ENCODE assay signal across 1 cellular context in genomic region chr19:495440-496332, GRCh38.
A peak's percentile ranks its signal among the peaks of the same experiment; 100 is the strongest.
TF ChIP-seq lines count a peak whose summit lies in the region.

No MANE protein-coding gene starts in this region.

TF ChIP-seq in HepG2, 621 proteins besides CTCF, POLR2A, EP300 and RAD21 (continued from another document and continues in another):
- TF ChIP-seq GRHL1 (CRISPR knock-in tag; conservative IDR thresholded peaks at IDR 0.05) (no peak), TRAFD1 (CRISPR knock-in tag; IDR thresholded peaks at IDR 0.05; ENCODE audit: borderline replicate concordance) (no peak), SNAPC2 (CRISPR knock-in tag; IDR thresholded peaks at IDR 0.05) (no peak), RORA (CRISPR knock-in tag; IDR thresholded peaks at IDR 0.05) (no peak), KLF13 (CRISPR knock-in tag; IDR thresholded peaks at IDR 0.05) (no peak), MTA3 (CRISPR knock-in tag; IDR thresholded peaks at IDR 0.05) (no peak), UBTF (CRISPR knock-in tag; IDR thresholded peaks at IDR 0.05) (peak; percentile 50; the same call in 1 of the 2 replicates), MLX (CRISPR knock-in tag; IDR thresholded peaks at IDR 0.05) (no peak), ZNF329 (CRISPR knock-in tag; IDR thresholded peaks at IDR 0.05; ENCODE audit: low read depth) (no peak), ZBTB1 (CRISPR knock-in tag; IDR thresholded peaks at IDR 0.05; ENCODE audit: borderline replicate concordance) (no peak), ZSCAN30 (CRISPR knock-in tag; IDR thresholded peaks at IDR 0.05) (no peak), FOXJ3 (CRISPR knock-in tag; IDR thresholded peaks at IDR 0.05; ENCODE audit: borderline replicate concordance) (no peak), HES4 (CRISPR knock-in tag; IDR thresholded peaks at IDR 0.05; ENCODE audit: borderline replicate concordance) (no peak), ZNF577 (CRISPR knock-in tag; IDR thresholded peaks at IDR 0.05; ENCODE audit: borderline replicate concordance, low read depth) (no peak), ZNF691 (CRISPR knock-in tag; IDR thresholded peaks at IDR 0.05; ENCODE audit: borderline replicate concordance, low read depth) (no peak), RFXANK (CRISPR knock-in tag; IDR thresholded peaks at IDR 0.05) (no peak), ZNF317 (CRISPR knock-in tag; IDR thresholded peaks at IDR 0.05) (no peak), ZNF546 (CRISPR knock-in tag; conservative IDR thresholded peaks at IDR 0.05) (no peak), HMG20A (CRISPR knock-in tag; IDR thresholded peaks at IDR 0.05; ENCODE audit: borderline replicate concordance) (no peak), ZNF503 (CRISPR knock-in tag; IDR thresholded peaks at IDR 0.05) (no peak), TFDP2 (CRISPR knock-in tag; IDR thresholded peaks at IDR 0.05) (no peak), MAFK (conservative IDR thresholded peaks at IDR 0.05 in 1 of 2, IDR thresholded peaks at IDR 0.05 in 1 of 2; ENCODE audit: low read length in 2 of 2) (no peak), REXO4 (CRISPR knock-in tag; IDR thresholded peaks at IDR 0.05; ENCODE audit: borderline replicate concordance) (no peak), E2F2 (CRISPR knock-in tag; IDR thresholded peaks at IDR 0.05; ENCODE audit: borderline replicate concordance) (no peak), STAT6 (CRISPR knock-in tag; IDR thresholded peaks at IDR 0.05; ENCODE audit: borderline replicate concordance) (no peak), MTF1 (CRISPR knock-in tag; IDR thresholded peaks at IDR 0.05) (no peak), TMF1 (CRISPR knock-in tag; IDR thresholded peaks at IDR 0.05; ENCODE audit: low read depth) (no peak), ZNF441 (CRISPR knock-in tag; IDR thresholded peaks at IDR 0.05; ENCODE audit: borderline replicate concordance) (no peak), ISX (CRISPR knock-in tag; conservative IDR thresholded peaks at IDR 0.05) (no peak), SP4 (CRISPR knock-in tag; IDR thresholded peaks at IDR 0.05) (no peak; the same call in 1 of the 2 replicates), ZNF850 (CRISPR knock-in tag; conservative IDR thresholded peaks at IDR 0.05) (no peak), MEIS2 (CRISPR knock-in tag; IDR thresholded peaks at IDR 0.05) (no peak), ZNF777 (CRISPR knock-in tag; IDR thresholded peaks at IDR 0.05) (no peak), TRIM22 (IDR thresholded peaks at IDR 0.05) (no peak), MTA1 (CRISPR knock-in tag; IDR thresholded peaks at IDR 0.05; ENCODE audit: borderline replicate concordance) (0 out of 2 replicates have a peak, but pooled peaks have one; percentile 17), NPAS2 (CRISPR knock-in tag; IDR thresholded peaks at IDR 0.05; ENCODE audit: borderline replicate concordance) (no peak), WIZ (CRISPR knock-in tag; IDR thresholded peaks at IDR 0.05) (no peak), ZNF280D (CRISPR knock-in tag; IDR thresholded peaks at IDR 0.05) (no peak), TFDP1 (CRISPR knock-in tag; IDR thresholded peaks at IDR 0.05; ENCODE audit: borderline replicate concordance) (no peak), ZFX (CRISPR knock-in tag; IDR thresholded peaks at IDR 0.05; ENCODE audit: low read depth) (peak; percentile 17; the same call in 1 of the 2 replicates), EEA1 (CRISPR knock-in tag; IDR thresholded peaks at IDR 0.05; ENCODE audit: borderline replicate concordance) (no peak), ZZZ3 (CRISPR knock-in tag; IDR thresholded peaks at IDR 0.05; ENCODE audit: borderline replicate concordance) (no peak)
